In the genomic region with DNA sequence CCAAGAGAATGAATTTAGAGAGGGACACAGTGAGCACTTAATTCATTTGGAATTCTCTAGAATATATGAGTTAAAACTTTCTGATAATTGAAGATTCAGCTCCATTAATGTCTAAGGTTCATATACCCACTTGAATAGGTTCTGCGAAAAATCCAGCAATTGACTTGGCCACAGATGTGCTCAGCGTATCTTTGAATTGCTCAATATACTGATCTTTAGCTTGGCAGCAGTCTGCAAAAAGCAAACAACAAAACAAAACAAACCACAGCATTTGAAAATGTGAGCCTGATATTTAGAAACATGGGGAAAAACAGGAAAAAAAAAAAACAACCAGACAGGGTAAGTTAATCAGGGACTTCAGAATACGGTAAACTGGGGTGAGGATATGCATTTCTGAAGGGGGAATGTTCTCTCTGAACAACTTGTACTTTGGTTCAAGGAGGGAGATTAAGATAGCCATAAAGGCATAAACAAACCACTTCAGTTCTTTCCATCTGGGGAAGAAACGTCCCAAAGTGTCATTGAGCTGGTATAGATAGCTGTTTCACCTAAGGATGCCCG, we compare ENCODE assay signal across 21 cellular contexts. TPM values are rescaled to one million over a fixed set of nuclear protein-coding genes. Genes with fewer than 3 reads are reported as not detected.
"Had no signal": no experiment of that assay in that cellular context is flagged by ENCODE, and none has a peak within 500 bp of the region (broad histone marks: within the 10 kb centered on the region; RNA-seq: fewer than 3 reads in every experiment).

No MANE protein-coding gene starts in this region.

- H3K27ac ChIP-seq: colonic mucosa, ovary, tibial nerve had no signal

- H3K36me3 ChIP-seq: colonic mucosa, ovary, tibial nerve had no signal

- H3K4me1 ChIP-seq: colonic mucosa, tibial nerve had no signal

- DNase-seq: activated CD4-positive, alpha-beta T cell treated with anti-CD3 and anti-CD28 coated beads for 4 hours; activated CD8-positive, alpha-beta memory T cell treated with anti-CD3 and anti-CD28 coated beads, Interleukin-2, amount 50 U/mL, for 4 hours; activated CD8-positive, alpha-beta T cell treated with anti-CD3 and anti-CD28 coated beads, Interleukin-2, amount 10 ng/mL, durations not matched to agents 7 days and 5 days; activated effector memory CD4-positive, alpha-beta T cell treated with anti-CD3 and anti-CD28 coated beads, Interleukin-2, amount 50 U/mL, for 16 hours; activated T-cell treated with anti-CD3 and anti-CD28 coated beads, Interleukin-2, amount 50 U/mL, for 48 hours; amniotic stem cell; caudate nucleus; colonic mucosa; glutamatergic neuron; left colon; mammary epithelial cell; naive B cell; ovary; stimulated activated CD4-positive, alpha-beta T cell treated with anti-CD3 and anti-CD28 coated beads, Interleukin-15, amount 100 ng/mL, for 24 hours; stimulated activated CD4-positive, alpha-beta T cell treated with anti-CD3 and anti-CD28 coated beads, Interleukin-4, amount 100 ng/mL, for 1 hour; stimulated activated naive CD4-positive, alpha-beta T cell had no signal

- H3K27me3 ChIP-seq: colonic mucosa, ovary, tibial nerve had no signal

- H3K9me3 ChIP-seq: colonic mucosa, ovary, tibial nerve had no signal

- H3K4me3 ChIP-seq: colonic mucosa, ovary, tibial nerve had no signal

RNA-seq across cellular contexts. Expression of a gene that starts 21.4 kb away (rescaled TPM):
- total RNA-seq: activated CD8-positive, alpha-beta T cell treated with anti-CD3 and anti-CD28 coated beads, Interleukin-2, amount 10 ng/mL, durations not matched to agents 7 days and 5 days; esophagus mucosa; left colon; mammary epithelial cell; mononuclear cell; subcutaneous adipose tissue; tibial nerve; WTC11 had no signal
- polyA plus RNA-seq: mammary epithelial cell had no signal
